Comparison of ENCODE assay signal across 13 cellular contexts in genomic region chr16:88627531-88628411, GRCh38. TPM values are rescaled to one million over a fixed set of nuclear protein-coding genes. Genes with fewer than 3 reads are reported as not detected.
DNase-seq lines count a peak whose midpoint lies in the region; ATAC-seq and TF ChIP-seq lines count a peak whose summit lies in the region.
"Had no signal": no experiment of that assay in that cellular context is flagged by ENCODE, and none has a peak within 500 bp of the region (broad histone marks: within the 10 kb centered on the region; RNA-seq: fewer than 3 reads in every experiment).

No MANE protein-coding gene starts in this region.

- peak overlapping the region; percentile 85 for H3K9ac ChIP-seq in BLaER1
- no peak overlapping the region for H3K9ac ChIP-seq in IMR-90 (ENCODE audit: low read depth, low read length)

- H3K36me3 ChIP-seq in BLaER1 (peaks cover 77% of the 10 kb centered on the region), IMR-90 (ENCODE audit: control insufficient read depth, insufficient read depth, low read length) (peaks cover 78% of the 10 kb centered on the region)

- no peak overlapping the region for H2BK5ac ChIP-seq in IMR-90 (ENCODE audit: low read depth, low read length, poor library complexity, severe bottlenecking)

- no peak overlapping the region for H3K4ac ChIP-seq in IMR-90 (ENCODE audit: low read depth, low read length)

- H3K9me1 ChIP-seq in IMR-90 (ENCODE audit: insufficient read depth, low read length): no peaks in the 10 kb centered on the region

- CTCF ChIA-PET in IMR-90 (lab: Yijun Ruan, JAX): no interaction called here

- H3K79me1 ChIP-seq in IMR-90 (ENCODE audit: low read depth in 1 of 2, low read length in 2 of 2): peaks cover 0 to 10% of the 10 kb centered on the region in 2 experiments; a peak in 2 of 4 replicates

- H3K9me3 ChIP-seq in BLaER1 (no peaks in the 10 kb centered on the region), IMR-90 (ENCODE audit: control insufficient read depth, insufficient read depth, low read length) (no peaks in the 10 kb centered on the region)
- H3K9me3 ChIP-seq: neutrophil, Peyer's patch, upper lobe of left lung had no signal

- H3K4me2 ChIP-seq in BLaER1 (peak overlapping the region; percentile 96), IMR-90 (ENCODE audit: low read depth, low read length) (no peak overlapping the region)

- TF ChIP-seq RAD21 in IMR-90 (IDR thresholded peaks at IDR 0.05; ENCODE audit: low read length): no peak

- H3K14ac ChIP-seq in IMR-90 (replicated peaks; ENCODE audit: low read depth, low read length): no peak overlapping the region

- no peak overlapping the region for H2BK20ac ChIP-seq in IMR-90 (ENCODE audit: low read depth, low read length)

- no peak overlapping the region for H3K23ac ChIP-seq in IMR-90 (ENCODE audit: low read depth, low read length)

- DNase-seq in IMR-90: no peak
- DNase-seq in ureter (ENCODE audit: low spot score): no peak
- DNase-seq: cerebellar nuclear complex; NCI-H2081 treated with DMSO at 0.1 percent for 48 hours; stimulated activated CD4-positive, alpha-beta T cell treated with anti-CD3 and anti-CD28 coated beads, Interleukin-4, amount 100 ng/mL, for 4 hours; T-cell had no signal

- in situ Hi-C loops in IMR-90 (cut with MboI; ENCODE audit: low sequenced_read_pairs): no loop called here

- dilution Hi-C loops in IMR-90 (cut with HindIII; ENCODE audit: low sequenced_read_pairs, unreplicated experiment): no loop called here

- peak overlapping the region; percentile 99 for H3K27ac ChIP-seq in BLaER1
- no peak overlapping the region for H3K27ac ChIP-seq in IMR-90 (ENCODE audit: insufficient read depth, low read length)
- H3K27ac ChIP-seq: neutrophil, Peyer's patch, upper lobe of left lung had no signal

- H4K20me1 ChIP-seq in BLaER1 (peaks cover 18% of the 10 kb centered on the region), IMR-90 (ENCODE audit: insufficient read depth, low read length) (peaks cover 8% of the 10 kb centered on the region)

- H2AFZ ChIP-seq in IMR-90 (replicated peaks; ENCODE audit: low read length, poor library complexity): peak overlapping the region; percentile 33

- H2AK5ac ChIP-seq in IMR-90 (ENCODE audit: low read depth, low read length): no peak overlapping the region

- H2AK9ac ChIP-seq in IMR-90 (replicated peaks; ENCODE audit: low read depth, low read length, poor library complexity): peak overlapping the region; percentile 72

- H3K18ac ChIP-seq in IMR-90 (ENCODE audit: low read depth, low read length): no peak overlapping the region

- POLR2A ChIA-PET in IMR-90 (lab: Charles Lee; ENCODE audit: unreplicated experiment): no interaction called here

- no peak overlapping the region for H4K5ac ChIP-seq in IMR-90 (ENCODE audit: low read depth, low read length)

- BruUV-seq in IMR-90 (replicated peaks; lab: Mats Ljungman, UMichigan): no TSS peak

- H3K4me3 ChIP-seq in BLaER1 (peak overlapping the region; percentile 52; the same call in 1 of the 2 replicates), IMR-90 (ENCODE audit: insufficient read depth, low read depth, low read length) (no peak overlapping the region)
- H3K4me3 ChIP-seq: Peyer's patch, upper lobe of left lung had no signal

- H2BK15ac ChIP-seq in IMR-90 (ENCODE audit: low read depth, low read length): no peak overlapping the region

- TF ChIP-seq CTCF in IMR-90 (conservative IDR thresholded peaks at IDR 0.05; ENCODE audit: low read depth, low read length): no peak

- no peak overlapping the region for H4K91ac ChIP-seq in IMR-90 (ENCODE audit: insufficient read depth, low read depth, low read length)

- no peaks in the 10 kb centered on the region for H3K27me3 ChIP-seq in BLaER1
- H3K27me3 ChIP-seq in IMR-90 (ENCODE audit: control insufficient read depth, insufficient read depth, low read length): no peaks in the 10 kb centered on the region
- H3K27me3 ChIP-seq: neutrophil, Peyer's patch, upper lobe of left lung had no signal

- intact Hi-C loops in IMR-90 (cut with micrococcal nuclease): no loop called here

- no peak overlapping the region for H2BK120ac ChIP-seq in IMR-90 (ENCODE audit: low read depth, low read length)

- H3K56ac ChIP-seq in IMR-90 (ENCODE audit: extremely low read depth, insufficient read depth, low read length): no peak overlapping the region

- H3K4me1 ChIP-seq in BLaER1 (peaks cover 90% of the 10 kb centered on the region), IMR-90 (ENCODE audit: control insufficient read depth, insufficient read depth, low read length) (no peaks in the 10 kb centered on the region)
- H3K4me1 ChIP-seq: Peyer's patch, upper lobe of left lung had no signal

- ATAC-seq in IMR-90 (ENCODE audit: low read depth): no peak
- no peak for ATAC-seq in HG03097 (IDR thresholded peaks at IDR 0.05; ENCODE audit: low FRiP score, unreplicated experiment)
- ATAC-seq: stimulated activated effector memory CD8-positive, alpha-beta T cell treated with anti-CD3 and anti-CD28 coated beads, Interleukin-12 subunit alpha, Interleukin-12 subunit beta, amount 100 ng/mL, for 72 hours; T-cell had no signal

- H4K8ac ChIP-seq in IMR-90 (ENCODE audit: low read depth in 2 of 2, low read length in 2 of 2): no peak overlapping the region

- WGBS in IMR-90 (ENCODE audit: extremely low coverage in 2 of 2, insufficient read length in 1 of 2), 2 experiments: 100% methylated on average over 2 of the region's 27 CpGs; no CpG with 5 or more reads in 1 of the 2 experiments

- no peak for TF ChIP-seq POLR2A in IMR-90 (IDR thresholded peaks at IDR 0.05; ENCODE audit: low read depth, low read length)

TF ChIP-seq in IMR-90, 13 proteins besides CTCF, POLR2A, EP300 and RAD21:
- TF ChIP-seq NFE2L2 (IDR thresholded peaks at IDR 0.05; ENCODE audit: low read depth, low read length) (no peak), RCOR1 (IDR thresholded peaks at IDR 0.05; ENCODE audit: insufficient replicate concordance, low read length) (no peak), MAFK (IDR thresholded peaks at IDR 0.05; ENCODE audit: low read depth, low read length) (no peak), CHD1 (IDR thresholded peaks at IDR 0.05; ENCODE audit: low read depth, low read length) (no peak), CEBPB (IDR thresholded peaks at IDR 0.05; ENCODE audit: low read depth, low read length) (no peak), USF2 (IDR thresholded peaks at IDR 0.05; ENCODE audit: low read depth, low read length) (no peak), SMC3 (IDR thresholded peaks at IDR 0.05; ENCODE audit: low read depth, low read length) (no peak), MAZ (IDR thresholded peaks at IDR 0.05; ENCODE audit: borderline replicate concordance, low read depth, low read length) (no peak)
- TF ChIP-seq, protein P1, sequence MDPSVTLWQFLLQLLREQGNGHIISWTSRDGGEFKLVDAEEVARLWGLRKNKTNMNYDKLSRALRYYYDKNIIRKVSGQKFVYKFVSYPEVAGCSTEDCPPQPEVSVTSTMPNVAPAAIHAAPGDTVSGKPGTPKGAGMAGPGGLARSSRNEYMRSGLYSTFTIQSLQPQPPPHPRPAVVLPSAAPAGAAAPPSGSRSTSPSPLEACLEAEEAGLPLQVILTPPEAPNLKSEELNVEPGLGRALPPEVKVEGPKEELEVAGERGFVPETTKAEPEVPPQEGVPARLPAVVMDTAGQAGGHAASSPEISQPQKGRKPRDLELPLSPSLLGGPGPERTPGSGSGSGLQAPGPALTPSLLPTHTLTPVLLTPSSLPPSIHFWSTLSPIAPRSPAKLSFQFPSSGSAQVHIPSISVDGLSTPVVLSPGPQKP (IDR thresholded peaks at IDR 0.05; ENCODE audit: borderline replicate concordance, low read depth, low read length): no peak

RNA-seq across cellular contexts. Expression of gene IL17C, which starts 10.6 kb away (rescaled TPM):
- total RNA-seq in IMR-90 (2012; rRNA removed) (not detected in 2 replicates), ureter (not detected)
- 0.09 TPM in 1 of 2 replicates, not detected in the other for polyA plus RNA-seq in IMR-90 (2012; rRNA removed)
- polyA plus RNA-seq in IMR-90 (2012; cell fraction: cytosol; rRNA removed): 0.12 TPM in 1 of 2 replicates, not detected in the other
- 0.71 and 1.6 TPM in 2 replicates for polyA plus RNA-seq in IMR-90 (2012; cell fraction: nucleus; rRNA removed; ENCODE audit: low replicate concordance)
- total RNA-seq: mesothelial cell of epicardium, Peyer's patch had no signal

RNA-seq across cellular contexts. Expression of gene CYBA, which starts 23.1 kb away (rescaled TPM):
- total RNA-seq in IMR-90 (2012; rRNA removed) (65.6 and 90.5 TPM in 2 replicates), ureter (279 TPM)
- 169 and 228 TPM in 2 replicates for polyA plus RNA-seq in IMR-90 (2012; rRNA removed)
- polyA plus RNA-seq in IMR-90 (2012; cell fraction: cytosol; rRNA removed): 205 and 351 TPM in 2 replicates
- polyA plus RNA-seq in IMR-90 (2012; cell fraction: nucleus; rRNA removed; ENCODE audit: low replicate concordance): 119 and 281 TPM in 2 replicates

RNA-seq across cellular contexts. Expression of gene MVD, which starts 35.1 kb away (rescaled TPM):
- total RNA-seq in IMR-90 (2012; rRNA removed) (17.2 and 18.3 TPM in 2 replicates), ureter (43.9 TPM)
- 28.4 and 33.1 TPM in 2 replicates for polyA plus RNA-seq in IMR-90 (2012; rRNA removed)
- polyA plus RNA-seq in IMR-90 (2012; cell fraction: cytosol; rRNA removed): 28.1 and 45.4 TPM in 2 replicates
- polyA plus RNA-seq in IMR-90 (2012; cell fraction: nucleus; rRNA removed; ENCODE audit: low replicate concordance): 63.8 and 197 TPM in 2 replicates

RNA-seq across cellular contexts. Expression of gene ZC3H18, which starts 57.6 kb away (rescaled TPM):
- total RNA-seq in IMR-90 (2012; rRNA removed) (3.4 and 4.2 TPM in 2 replicates), ureter (47.3 TPM)
- polyA plus RNA-seq in IMR-90 (2012; rRNA removed): 21.3 and 22.7 TPM in 2 replicates
- 15.4 and 23.2 TPM in 2 replicates for polyA plus RNA-seq in IMR-90 (2012; cell fraction: cytosol; rRNA removed)
- polyA plus RNA-seq in IMR-90 (2012; cell fraction: nucleus; rRNA removed; ENCODE audit: low replicate concordance): 64.2 and 65.2 TPM in 2 replicates

RNA-seq across cellular contexts. Expression of gene SNAI3, which starts 58.5 kb away (rescaled TPM):
- not detected in 2 replicates for total RNA-seq in IMR-90 (2012; rRNA removed)
- polyA plus RNA-seq in IMR-90 (2012; rRNA removed): 0.21 and 0.34 TPM in 2 replicates
- polyA plus RNA-seq in IMR-90 (2012; cell fraction: cytosol; rRNA removed): 0.19 and 0.21 TPM in 2 replicates
- 0.11 and 0.23 TPM in 2 replicates for polyA plus RNA-seq in IMR-90 (2012; cell fraction: nucleus; rRNA removed; ENCODE audit: low replicate concordance)
- total RNA-seq in ureter: 1.8 TPM
